19 cellular contexts compared by ENCODE assay signal in the genomic region with DNA sequence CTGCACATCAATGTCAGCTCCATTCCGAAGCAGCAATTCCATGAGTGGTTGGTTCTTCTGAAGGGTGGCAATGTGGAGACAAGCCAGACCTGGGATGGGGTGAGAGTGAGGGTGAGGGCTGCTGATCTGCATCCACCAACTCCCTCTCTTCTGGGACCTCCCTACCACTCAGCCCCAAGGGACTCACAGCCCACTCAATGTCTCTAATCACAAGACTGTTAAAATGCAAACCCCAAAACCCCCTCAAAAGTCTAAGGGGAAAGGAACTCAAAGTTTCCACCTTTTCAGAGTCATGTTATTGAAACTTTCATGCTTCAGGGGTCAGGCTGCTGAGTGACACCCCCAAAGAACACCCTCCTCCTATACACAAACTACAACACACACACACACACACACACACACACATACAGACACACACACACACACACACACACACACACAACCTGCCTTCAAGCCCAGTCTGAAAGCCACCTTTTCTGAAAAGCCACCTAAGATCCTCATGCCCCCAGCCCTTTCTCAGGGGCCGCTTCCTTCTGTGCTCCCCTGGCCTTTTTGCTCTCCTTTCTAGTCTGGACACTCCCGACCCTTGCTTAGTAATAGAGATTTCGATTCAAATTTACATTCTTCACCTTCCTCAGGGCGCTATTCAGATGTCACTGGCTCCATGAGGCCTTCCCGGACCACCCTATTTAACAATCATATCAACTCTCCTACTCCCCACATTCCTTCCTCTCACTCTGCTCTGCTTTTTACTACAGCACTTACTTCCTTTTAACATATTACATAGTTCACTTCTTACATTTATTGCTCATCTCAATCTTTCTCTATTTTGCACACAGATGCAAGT. TPM values are rescaled to one million over a fixed set of nuclear protein-coding genes. Genes with fewer than 3 reads are reported as not detected.
A peak's percentile ranks its signal among the peaks of the same experiment; 100 is the strongest.
DNase-seq lines count a peak whose midpoint lies in the region; ATAC-seq and TF ChIP-seq lines count a peak whose summit lies in the region.
"Had no signal": no experiment of that assay in that cellular context is flagged by ENCODE, and none has a peak within 500 bp of the region (broad histone marks: within the 10 kb centered on the region; RNA-seq: fewer than 3 reads in every experiment).

No MANE protein-coding gene starts in this region.

- peaks cover 41% of the 10 kb centered on the region for H3K79me2 ChIP-seq in OCI-LY7 (ENCODE audit: insufficient read depth, low read depth, low read length)

- BruUV-seq in OCI-LY7 (replicated peaks; lab: Mats Ljungman, UMichigan) = no TSS peak

- POLR2A ChIA-PET in OCI-LY7 (lab: Charles Lee) = interaction anchor here (4.3 kb wide), 1 partner anchor 13 kb away, joined by 22 read pairs; a partner anchor contains a TSS
- POLR2A ChIA-PET in naive thymus-derived CD4-positive, alpha-beta T cell (lab: Charles Lee) = interaction anchor here (3.2 kb wide), 1 partner anchor 13 kb away, joined by 35 read pairs; a partner anchor contains a TSS

- peak overlapping the region; percentile 25 for H3K27ac ChIP-seq in OCI-LY7 (ENCODE audit: low read depth, low read length, poor library complexity, severe bottlenecking)
- H3K27ac ChIP-seq in naive thymus-derived CD4-positive, alpha-beta T cell (ENCODE audit: low read depth, low read length) = peak overlapping the region; percentile 7
- H3K27ac ChIP-seq: 22Rv1, pancreas had no signal

- no peak for DNase-seq in T-helper 1 cell
- peak; percentile 54 for DNase-seq in GM12865 (ENCODE audit: low read depth)
- no peak for DNase-seq in OCI-LY7 (ENCODE audit: low spot score)
- DNase-seq in naive thymus-derived CD4-positive, alpha-beta T cell = no peak
- DNase-seq in effector CD8-positive, alpha-beta T cell (lab: John Stamatoyannopoulos, UW) = no peak
- DNase-seq in activated CD4-positive, CD25-positive, alpha-beta regulatory T cell (lab: John Stamatoyannopoulos, UW) = no peak
- DNase-seq: activated CD4-positive, CD25-positive, alpha-beta regulatory T cell treated with anti-CD3 and anti-CD28 coated beads, Interleukin-2, amount 50 U/mL, for 72 hours; hippocampal formation; MM.1S; NCI-H2029; NCI-H510A treated with DMSO at 0.1 percent for 48 hours; stimulated activated naive CD8-positive, alpha-beta T cell treated with anti-CD3 and anti-CD28 coated beads, Interleukin-15, Interleukin-2, amounts not matched to agents 100 U/mL and 50 U/mL, for 24 hours; SW 1271 had no signal

- ATAC-seq in naive thymus-derived CD4-positive, alpha-beta T cell = no peak
- ATAC-seq in HG03139 (IDR thresholded peaks at IDR 0.05; ENCODE audit: unreplicated experiment) = no peak
- ATAC-seq: pancreas; stimulated activated naive CD8-positive, alpha-beta T cell treated with anti-CD3 and anti-CD28 coated beads, Interleukin-15, Interleukin-2, amounts not matched to agents 100 U/mL and 50 U/mL, for 24 hours had no signal

- peak overlapping the region; percentile 95 for H3K4me3 ChIP-seq in GM12865 (ENCODE audit: low read depth, low read length)
- H3K4me3 ChIP-seq in OCI-LY7 (ENCODE audit: low read depth, low read length, poor library complexity, severe bottlenecking) = no peak overlapping the region
- H3K4me3 ChIP-seq in naive thymus-derived CD4-positive, alpha-beta T cell (ENCODE audit: low read length) = no peak overlapping the region
- H3K4me3 ChIP-seq: pancreas had no signal

- peaks cover 52% of the 10 kb centered on the region for H3K4me1 Mint-ChIP-seq in T-helper 1 cell treated with Interleukin-12 subunit alpha and Interleukin-12 subunit beta and Interleukin-4 antibody, amounts not matched to agents 30 μg/mL and 1 μg/mL, for 36 hours (ENCODE audit: low read depth)
- peaks cover 43 to 60% (median 56%) of the 10 kb centered on the region in 7 donors for H3K4me1 Mint-ChIP-seq in naive thymus-derived CD4-positive, alpha-beta T cell

- H3K36me3 Mint-ChIP-seq in T-helper 1 cell treated with Interleukin-12 subunit alpha and Interleukin-12 subunit beta and Interleukin-4 antibody, amounts not matched to agents 30 μg/mL and 1 μg/mL, for 36 hours (ENCODE audit: low read depth) = peaks cover 61% of the 10 kb centered on the region
- H3K36me3 Mint-ChIP-seq in naive thymus-derived CD4-positive, alpha-beta T cell = peaks cover 0 to 31% (median 5%) of the 10 kb centered on the region in 5 donors

- peak overlapping the region; percentile 60 for H3K27ac Mint-ChIP-seq in T-helper 1 cell treated with Interleukin-12 subunit alpha and Interleukin-12 subunit beta and Interleukin-4 antibody, amounts not matched to agents 30 μg/mL and 1 μg/mL, for 36 hours
- H3K27ac Mint-ChIP-seq in naive thymus-derived CD4-positive, alpha-beta T cell = peak overlapping the region in 5 of 9 donors; percentile 2 to 21 (median 14)

- no peak for TF ChIP-seq CTCF in GM12865 (IDR thresholded peaks at IDR 0.05; ENCODE audit: insufficient read depth, low read depth, low read length, missing control alignments)
- no peak for TF ChIP-seq CTCF in OCI-LY7 (conservative IDR thresholded peaks at IDR 0.05; ENCODE audit: low read length)

- H3K9me3 Mint-ChIP-seq in T-helper 1 cell treated with Interleukin-12 subunit alpha and Interleukin-12 subunit beta and Interleukin-4 antibody, amounts not matched to agents 30 μg/mL and 1 μg/mL, for 36 hours = no peaks in the 10 kb centered on the region
- peaks cover 0 to 6% (median 0%) of the 10 kb centered on the region in 11 donors for H3K9me3 Mint-ChIP-seq in naive thymus-derived CD4-positive, alpha-beta T cell

- H3K36me3 ChIP-seq in OCI-LY7 (ENCODE audit: insufficient read depth, low read length) = peaks cover 63% of the 10 kb centered on the region
- peaks cover 0 to 28% (median 0%) of the 10 kb centered on the region in 3 experiments for H3K36me3 ChIP-seq in naive thymus-derived CD4-positive, alpha-beta T cell (ENCODE audit: control insufficient read depth in 2 of 3, insufficient read depth in 3 of 3, low read length in 3 of 3)

- H4K20me1 ChIP-seq in OCI-LY7 (ENCODE audit: insufficient read depth, low read length) = no peaks in the 10 kb centered on the region

- H3K9me2 ChIP-seq in OCI-LY7 (ENCODE audit: insufficient read depth, low read length) = no peaks in the 10 kb centered on the region

- no peaks in the 10 kb centered on the region for H3K9me3 ChIP-seq in OCI-LY7 (ENCODE audit: low read length)
- no peaks in the 10 kb centered on the region for H3K9me3 ChIP-seq in naive thymus-derived CD4-positive, alpha-beta T cell (ENCODE audit: control insufficient read depth in 2 of 3, low read length in 3 of 3)
- H3K9me3 ChIP-seq: pancreas had no signal

- H3K4me3 Mint-ChIP-seq in T-helper 1 cell treated with Interleukin-12 subunit alpha and Interleukin-12 subunit beta and Interleukin-4 antibody, amounts not matched to agents 30 μg/mL and 1 μg/mL, for 36 hours = no peak overlapping the region
- H3K4me3 Mint-ChIP-seq in naive thymus-derived CD4-positive, alpha-beta T cell = peak overlapping the region in 2 of 10 donors; percentile 2 to 39

- CTCF ChIA-PET in OCI-LY7 (lab: Charles Lee; ENCODE audit: unreplicated experiment) = no interaction called here
- CTCF ChIA-PET in naive thymus-derived CD4-positive, alpha-beta T cell (lab: Charles Lee) = no interaction called here

- H3K27me3 ChIP-seq in naive thymus-derived CD4-positive, alpha-beta T cell (ENCODE audit: control insufficient read depth in 2 of 2, insufficient read depth in 2 of 2, low read length in 2 of 2) = no peaks in the 10 kb centered on the region
- H3K27me3 ChIP-seq: pancreas had no signal

- H2AFZ ChIP-seq in OCI-LY7 (ENCODE audit: low read length) = no peak overlapping the region

- peak overlapping the region; percentile 96 for H3K4me2 ChIP-seq in OCI-LY7 (ENCODE audit: low read length)

- intact Hi-C loops in OCI-LY7 (cut with micrococcal nuclease; ENCODE audit: unreplicated experiment) = no loop called here
- intact Hi-C loops in naive thymus-derived CD4-positive, alpha-beta T cell (cut with micrococcal nuclease) = no loop called here

- no peaks in the 10 kb centered on the region for H3K27me3 Mint-ChIP-seq in T-helper 1 cell treated with Interleukin-12 subunit alpha and Interleukin-12 subunit beta and Interleukin-4 antibody, amounts not matched to agents 30 μg/mL and 1 μg/mL, for 36 hours (ENCODE audit: low read depth)
- H3K27me3 Mint-ChIP-seq in naive thymus-derived CD4-positive, alpha-beta T cell = no peaks in the 10 kb centered on the region

- peaks cover 62% of the 10 kb centered on the region for H3K4me1 ChIP-seq in OCI-LY7 (ENCODE audit: insufficient read depth, low read length, poor library complexity, severe bottlenecking)
- peaks cover 39 to 40% of the 10 kb centered on the region in 2 donors for H3K4me1 ChIP-seq in naive thymus-derived CD4-positive, alpha-beta T cell (ENCODE audit: control insufficient read depth in 2 of 2, insufficient read depth in 2 of 2, low read length in 2 of 2)

RNA-seq across cellular contexts. Expression of a gene that starts 3.3 kb away (rescaled TPM):
- total RNA-seq in OCI-LY7 (2014; rRNA removed; shearing (Covaris generic)) = 10.1 and 13.9 TPM in 2 replicates
- 15.3 and 16.5 TPM in 2 replicates for total RNA-seq in OCI-LY7 (2022)
- 10 to 100 TPM in 4 of 5 experiments, 1 to 10 TPM in 1; 10.0 to 32.1 (median 17.6) TPM for total RNA-seq in naive thymus-derived CD4-positive, alpha-beta T cell
- 10 to 100 TPM; 24.5 to 41.7 TPM for polyA plus RNA-seq in naive thymus-derived CD4-positive, alpha-beta T cell

RNA-seq across cellular contexts. Expression of a gene that starts 4.7 kb away (rescaled TPM):
- 27.5 and 43.1 TPM in 2 replicates for total RNA-seq in OCI-LY7 (2014; rRNA removed; shearing (Covaris generic))
- 22.4 and 24.8 TPM in 2 replicates for total RNA-seq in OCI-LY7 (2022)
- total RNA-seq in naive thymus-derived CD4-positive, alpha-beta T cell = 10 to 100 TPM in 4 of 5 experiments, 1 to 10 TPM in 1; 8.3 to 53.4 (median 29.4) TPM
- 1 to 10 TPM; 2.3 to 4.9 TPM for polyA plus RNA-seq in naive thymus-derived CD4-positive, alpha-beta T cell

RNA-seq across cellular contexts. Expression of a gene that starts 9.6 kb away (rescaled TPM):
- total RNA-seq in OCI-LY7 (2014; rRNA removed; shearing (Covaris generic)) = not detected in 2 replicates
- total RNA-seq in OCI-LY7 (2022) = 0.07 and 0.15 TPM in 2 replicates
- total RNA-seq in naive thymus-derived CD4-positive, alpha-beta T cell = not detected
- polyA plus RNA-seq in naive thymus-derived CD4-positive, alpha-beta T cell = under 1 TPM in 1 of 2 donors, not detected in 1; 0.22 TPM
- total RNA-seq: bronchial epithelial cell, mononuclear cell had no signal

RNA-seq across cellular contexts. Expression of a gene that starts 13.8 kb away (rescaled TPM):
- 911 and 1,004 TPM in 2 replicates for total RNA-seq in OCI-LY7 (2014; rRNA removed; shearing (Covaris generic))
- 1,055 and 1,282 TPM in 2 replicates for total RNA-seq in OCI-LY7 (2022)
- total RNA-seq in naive thymus-derived CD4-positive, alpha-beta T cell = 100 to 1,000 TPM; 345 to 750 (median 366) TPM
- 100 to 1,000 TPM; 422 to 558 TPM for polyA plus RNA-seq in naive thymus-derived CD4-positive, alpha-beta T cell

RNA-seq across cellular contexts. Expression of a gene that starts 37.3 kb away (rescaled TPM):
- 51.5 and 52.6 TPM in 2 replicates for total RNA-seq in OCI-LY7 (2014; rRNA removed; shearing (Covaris generic))
- total RNA-seq in OCI-LY7 (2022) = 54.1 and 64.6 TPM in 2 replicates
- 10 to 100 TPM in 1 of 5 experiments, 1 to 10 TPM in 2, under 1 TPM in 2; 0.84 to 41.1 (median 1.8) TPM for total RNA-seq in naive thymus-derived CD4-positive, alpha-beta T cell
- polyA plus RNA-seq in naive thymus-derived CD4-positive, alpha-beta T cell = 1 to 10 TPM in 1 of 2 donors, under 1 TPM in 1; 0.95 to 2.0 TPM
